1 cellular context compared by ENCODE assay signal in genomic region chr2:96208144-96209010, GRCh38.
TF ChIP-seq lines count a peak whose summit lies in the region.

Gene STARD7, minus strand, starts transcription at chr2:96208827. Its CDS starts 393 bp downstream, at chr2:96208434.

TF ChIP-seq in WTC11, 78 proteins besides CTCF, POLR2A, EP300 and RAD21 (continued from another document):
- peak; percentile 54; the same call in 1 of the 2 replicates for TF ChIP-seq ZNF281 (CRISPR knock-in tag; IDR thresholded peaks at IDR 0.05)
TF ChIP-seq in WTC11: peak in this region for 30.
